In genomic region chr16:165539-166374, GRCh38 we compare ENCODE assay signal across 2 cellular contexts.
TF ChIP-seq lines count a peak whose summit lies in the region.

HBM (plus strand) TSS chr16:165978; CDS start chr16:165998, 20 bp downstream.

TF ChIP-seq in IMR-90, 13 proteins besides CTCF, POLR2A, EP300 and RAD21:
- TF ChIP-seq ELK1 (IDR thresholded peaks at IDR 0.05; ENCODE audit: borderline replicate concordance, low read depth, low read length) (no peak), BHLHE40 (IDR thresholded peaks at IDR 0.05; ENCODE audit: low read depth, low read length) (no peak), CHD1 (IDR thresholded peaks at IDR 0.05; ENCODE audit: low read depth, low read length) (no peak), MAZ (IDR thresholded peaks at IDR 0.05; ENCODE audit: borderline replicate concordance, low read depth, low read length) (no peak), MAFK (IDR thresholded peaks at IDR 0.05; ENCODE audit: low read depth, low read length) (no peak), NFE2L2 (IDR thresholded peaks at IDR 0.05; ENCODE audit: low read depth, low read length) (no peak), RFX5 (IDR thresholded peaks at IDR 0.05; ENCODE audit: low read depth, low read length) (no peak), RCOR1 (IDR thresholded peaks at IDR 0.05; ENCODE audit: insufficient replicate concordance, low read length) (no peak)
TF ChIP-seq in IMR-90: peak in this region for 0.

TF ChIP-seq in H1, 55 proteins besides CTCF, POLR2A, EP300 and RAD21:
- peak; percentile 98 for TF ChIP-seq SUZ12 (IDR thresholded peaks at IDR 0.05; ENCODE audit: low read length)
- peak; percentile 94 for TF ChIP-seq EZH2 (IDR thresholded peaks at IDR 0.05; ENCODE audit: low read depth, low read length, severe bottlenecking)
- no peak for TF ChIP-seq RFX5 (IDR thresholded peaks at IDR 0.05; ENCODE audit: borderline replicate concordance, low read depth, low read length)
- TF ChIP-seq KDM1A (IDR thresholded peaks at IDR 0.05; ENCODE audit: borderline replicate concordance, low read length), result no peak
- no peak for TF ChIP-seq NRF1 (IDR thresholded peaks at IDR 0.05; ENCODE audit: low read depth, low read length)
- TF ChIP-seq MAX (IDR thresholded peaks at IDR 0.05), result peak; percentile 42; the same call in 1 of the 2 replicates
- no peak for TF ChIP-seq SP2 (IDR thresholded peaks at IDR 0.05; ENCODE audit: low read length)
- peak; percentile 40 for TF ChIP-seq KDM4A (IDR thresholded peaks at IDR 0.05; ENCODE audit: low read depth, low read length, severe bottlenecking)
- no peak for TF ChIP-seq SP4 (IDR thresholded peaks at IDR 0.05; ENCODE audit: low read length)
- TF ChIP-seq ATF2 (IDR thresholded peaks at IDR 0.05; ENCODE audit: low read length), result no peak
- peak; percentile 6 for TF ChIP-seq RNF2 (IDR thresholded peaks at IDR 0.05; ENCODE audit: borderline replicate concordance, low read depth, low read length, missing control alignments, poor library complexity, severe bottlenecking)
